In genomic region chr1:3356827-3357457, GRCh38 we compare ENCODE assay signal across 19 cellular contexts.
DNase-seq lines count a peak whose midpoint lies in the region; TF ChIP-seq lines count a peak whose summit lies in the region.
"Had no signal": no experiment of that assay in that cellular context is flagged by ENCODE, and none has a peak within 500 bp of the region (broad histone marks: within the 10 kb centered on the region; RNA-seq: fewer than 3 reads in every experiment).

No MANE protein-coding gene starts in this region.

- intact Hi-C loops in ascending aorta (cut with DNase I) = loop anchor here (1.0 kb wide), 1 partner anchor 8 kb away; no protein-coding TSS in a partner anchor

- H3K9me3 ChIP-seq in H9 (ENCODE audit: control insufficient read depth, low read depth, low read length) (no peaks in the 10 kb centered on the region), ascending aorta (no peaks in the 10 kb centered on the region)
- H3K9me3 ChIP-seq: Peyer's patch had no signal

- H3K36me3 ChIP-seq in ascending aorta = peaks cover 0 to 6% of the 10 kb centered on the region in 2 donors
- H3K36me3 ChIP-seq: Peyer's patch had no signal

- no peak overlapping the region for H2BK5ac ChIP-seq in H9 (ENCODE audit: insufficient read length, low read length)

- WGBS in H9 (ENCODE audit: extremely low coverage, insufficient read length, low lambda C conversion rate) = no CpG with 5 or more reads among the region's 21 CpGs

- TF ChIP-seq CTCF in H9 (conservative IDR thresholded peaks at IDR 0.05) (peak; percentile 26; the same call in 1 of the 3 replicates), ascending aorta (IDR thresholded peaks at IDR 0.05) (no peak), type B pancreatic cell (conservative IDR thresholded peaks at IDR 0.05) (peak; percentile 36)

- H3K27me3 ChIP-seq in H9 (ENCODE audit: insufficient read depth, low read length) (no peaks in the 10 kb centered on the region), ascending aorta (no peaks in the 10 kb centered on the region)
- H3K27me3 ChIP-seq: Peyer's patch had no signal

- H3K27me3 Mint-ChIP-seq in H9 (ENCODE audit: low read depth) (peaks cover 3% of the 10 kb centered on the region; the same call in 1 of the 2 replicates), type B pancreatic cell (peaks cover 24% of the 10 kb centered on the region)

- H3K27ac Mint-ChIP-seq in H9 (no peak overlapping the region), type B pancreatic cell (no peak overlapping the region)
- H3K27ac Mint-ChIP-seq: CD14-positive monocyte, IgD-negative memory B cell had no signal

- no peak overlapping the region for H3K9ac ChIP-seq in H9 (ENCODE audit: extremely low read depth, insufficient read length, low read length)
- H3K9ac ChIP-seq: GM23248 had no signal

- H3K4ac ChIP-seq in H9 (ENCODE audit: low read depth, low read length) = no peak overlapping the region

- H2AFZ ChIP-seq in H9 (ENCODE audit: low read length) = no peak overlapping the region
- H2AFZ ChIP-seq: GM23248 had no signal

- DNase-seq in H9 (no peak), ascending aorta (ENCODE audit: low spot score in 2 of 2) (no peak), left kidney (ENCODE audit: low read depth, low spot score) (peak; percentile 76), type B pancreatic cell (ENCODE audit: extremely low spot score, unreplicated experiment) (no peak), NCI-H1048 (lab: John Stamatoyannopoulos, UW) (no peak), NCI-H1092 (lab: John Stamatoyannopoulos, UW) (no peak), NAMALWA (ENCODE audit: low spot score) (no peak)
- DNase-seq: ACHN, DMS 273 treated with DMSO at 0.1 percent for 48 hours, GM23248, Karpas-422, NCI-H1092 treated with DMSO at 0.1 percent for 48 hours, NCI-H146, NCI-H2081, NCI-H446 treated with DMSO at 0.1 percent for 48 hours, Peyer's patch had no signal

- H2BK20ac ChIP-seq in H9 (ENCODE audit: low read depth, low read length, poor library complexity, severe bottlenecking) = no peak overlapping the region

- H4K8ac ChIP-seq in H9 (replicated peaks; ENCODE audit: insufficient read length, low read depth, low read length) = no peak overlapping the region

- no peak overlapping the region for H3K4me2 ChIP-seq in H9 (ENCODE audit: insufficient read depth, insufficient read length, low read length)

- H3K18ac ChIP-seq in H9 (ENCODE audit: insufficient read length, low read depth, low read length) = no peak overlapping the region

- H3K23me2 ChIP-seq in H9 (ENCODE audit: insufficient read length, low read depth, low read length, poor library complexity, severe bottlenecking) = no peaks in the 10 kb centered on the region

- no peak overlapping the region for H3K27ac ChIP-seq in H9 (ENCODE audit: insufficient read length, low read depth, low read length)
- peak overlapping the region; percentile 89 to 98 for H3K27ac ChIP-seq in ascending aorta
- H3K27ac ChIP-seq: GM23248, Peyer's patch had no signal

- H3K4me1 Mint-ChIP-seq in H9 = peaks cover 15 to 31% of the 10 kb centered on the region in 2 experiments
- peaks cover 25% of the 10 kb centered on the region for H3K4me1 Mint-ChIP-seq in type B pancreatic cell (ENCODE audit: unreplicated experiment)
- H3K4me1 Mint-ChIP-seq: CD14-positive monocyte had no signal

- no peak overlapping the region for H4K5ac ChIP-seq in H9 (ENCODE audit: insufficient read length, low read depth, low read length)

- no peak overlapping the region for H3K56ac ChIP-seq in H9 (ENCODE audit: insufficient read length, low read depth, low read length)

- no peak overlapping the region for H4K91ac ChIP-seq in H9 (ENCODE audit: insufficient read length, low read depth, low read length)

- no peak overlapping the region for H3T11ph ChIP-seq in H9 (ENCODE audit: low read length)

- H3K14ac ChIP-seq in H9 (ENCODE audit: insufficient read depth, low read length) = no peak overlapping the region

- H2BK120ac ChIP-seq in H9 (ENCODE audit: low read depth, low read length, poor library complexity, severe bottlenecking) = no peak overlapping the region

- H3K4me3 Mint-ChIP-seq in H9 (no peak overlapping the region), type B pancreatic cell (no peak overlapping the region)
- H3K4me3 Mint-ChIP-seq: CD14-positive monocyte, IgD-negative memory B cell had no signal

- H3K4me1 ChIP-seq in H9 (ENCODE audit: insufficient read depth, low read length) (no peaks in the 10 kb centered on the region), ascending aorta (peaks cover 40 to 60% of the 10 kb centered on the region in 2 donors)

- peaks cover 4% of the 10 kb centered on the region for H4K20me1 ChIP-seq in H9 (ENCODE audit: control insufficient read depth, insufficient read depth, insufficient read length)

- no peaks in the 10 kb centered on the region for H3K79me2 ChIP-seq in H9 (ENCODE audit: insufficient read depth, low read length)

- no peak overlapping the region for H2AK5ac ChIP-seq in H9 (ENCODE audit: insufficient read length, low read length)

- H3K9me3 Mint-ChIP-seq in H9 (no peaks in the 10 kb centered on the region; a peak in 1 of 5 replicates), type B pancreatic cell (no peaks in the 10 kb centered on the region)
- H3K9me3 Mint-ChIP-seq: IgD-negative memory B cell had no signal

- H3K79me1 ChIP-seq in H9 (ENCODE audit: insufficient read depth, low read depth, low read length, poor library complexity, severe bottlenecking) = no peaks in the 10 kb centered on the region

- H2BK15ac ChIP-seq in H9 (ENCODE audit: low read depth, low read length) = no peak overlapping the region

- H3K36me3 Mint-ChIP-seq in H9 (ENCODE audit: insufficient read depth in 1 of 3, low read depth in 3 of 3) (no peaks in the 10 kb centered on the region), type B pancreatic cell (no peaks in the 10 kb centered on the region)
- H3K36me3 Mint-ChIP-seq: CD14-positive monocyte had no signal

- H3K23ac ChIP-seq in H9 (ENCODE audit: insufficient read length, low read depth, low read length) = no peak overlapping the region

- peak overlapping the region; percentile 40 to 53 for H3K4me3 ChIP-seq in ascending aorta
- H3K4me3 ChIP-seq: GM12878, GM23248, Peyer's patch had no signal

- no peak overlapping the region for H2BK12ac ChIP-seq in H9 (ENCODE audit: insufficient read length, low read depth, low read length)

Comparison
In these comparisons a context has a peak if more than half of its experiments do, and no peak if none do; other contexts are left out.
1. CTCF ChIP-seq: peak in H9 (single experiment) and type B pancreatic cell (single experiment); none in ascending aorta (0 of 3).